In genomic region chr12:9644985-9645531, GRCh38 we compare ENCODE assay signal across 16 cellular contexts. TPM values are rescaled to one million over a fixed set of nuclear protein-coding genes. Genes with fewer than 3 reads are reported as not detected.
DNase-seq lines count a peak whose midpoint lies in the region; ATAC-seq lines count a peak whose summit lies in the region.
"Not testable (repeated sequence)": the region's sequence is repeated elsewhere in the genome, so short reads cannot be mapped to it uniquely, and the experiment has no call there.
"Had no signal": no experiment of that assay in that cellular context is flagged by ENCODE, and none has a peak within 500 bp of the region (broad histone marks: within the 10 kb centered on the region; RNA-seq: fewer than 3 reads in every experiment).

No MANE protein-coding gene starts in this region.

- DNase-seq in Caki2 (ENCODE audit: low read depth) = peak; percentile 25
- DNase-seq in M059J (ENCODE audit: low read depth) = peak; percentile 21
- DNase-seq in activated CD8-positive, alpha-beta memory T cell treated with anti-CD3 and anti-CD28 coated beads, Interleukin-2, amount 10 ng/mL, durations not matched to agents 7 days and 5 days; activated naive CD8-positive, alpha-beta T cell treated with anti-CD3 and anti-CD28 coated beads for 36 hours; epithelial cell of prostate (ENCODE audit: low read depth, low spot score); memory B cell (ENCODE audit: low spot score in 2 of 2); stimulated activated naive B cell treated with anti-CD40 and anti-IgM and Interleukin-4, amounts not matched to agents 10 μg/mL and 1 μg/mL and 100 μg/mL, for 72 hours: not testable (repeated sequence)

- peaks cover 32% of the 10 kb centered on the region for H3K36me3 Mint-ChIP-seq in T-helper 1 cell treated with Interleukin-12 subunit alpha and Interleukin-12 subunit beta and Interleukin-4 antibody, amounts not matched to agents 30 μg/mL and 1 μg/mL, for 36 hours (ENCODE audit: low read depth)
- H3K36me3 Mint-ChIP-seq in activated CD8-positive, alpha-beta memory T cell treated with anti-CD3 and anti-CD28 coated beads, Interleukin-2, amount 10 ng/mL, durations not matched to agents 7 days and 5 days = peaks cover 65% of the 10 kb centered on the region
- H3K36me3 Mint-ChIP-seq in activated naive CD8-positive, alpha-beta T cell treated with anti-CD3 and anti-CD28 coated beads for 36 hours = peaks cover 64% of the 10 kb centered on the region
- not testable (repeated sequence) for H3K36me3 Mint-ChIP-seq in memory B cell
- peaks cover 14 to 35% of the 10 kb centered on the region in 2 donors for H3K36me3 Mint-ChIP-seq in stimulated activated naive B cell treated with anti-CD40 and anti-IgM and Interleukin-4, amounts not matched to agents 10 μg/mL and 1 μg/mL and 100 μg/mL, for 72 hours

- in situ Hi-C loops in Caki2 (cut with HindIII; ENCODE audit: low pct_unique_long_range_greater_than_20kb, low sequenced_read_pairs) = not testable (repeated sequence)

- H3K27me3 Mint-ChIP-seq in T-helper 1 cell treated with Interleukin-12 subunit alpha and Interleukin-12 subunit beta and Interleukin-4 antibody, amounts not matched to agents 30 μg/mL and 1 μg/mL, for 36 hours (ENCODE audit: low read depth); activated CD8-positive, alpha-beta memory T cell treated with anti-CD3 and anti-CD28 coated beads, Interleukin-2, amount 10 ng/mL, durations not matched to agents 7 days and 5 days; activated naive CD8-positive, alpha-beta T cell treated with anti-CD3 and anti-CD28 coated beads for 36 hours; memory B cell; stimulated activated naive B cell treated with anti-CD40 and anti-IgM and Interleukin-4, amounts not matched to agents 10 μg/mL and 1 μg/mL and 100 μg/mL, for 72 hours: not testable (repeated sequence)

- CTCF ChIA-PET in activated CD8-positive, alpha-beta memory T cell treated with anti-CD3 and anti-CD28 coated beads, Interleukin-2, amount 10 ng/mL, durations not matched to agents 7 days and 5 days (lab: Charles Lee) = interaction anchor here (3.6 kb wide), 1 partner anchor 10 kb away, joined by 15 read pairs; no protein-coding TSS in a partner anchor

- H3K4me1 Mint-ChIP-seq in T-helper 1 cell treated with Interleukin-12 subunit alpha and Interleukin-12 subunit beta and Interleukin-4 antibody, amounts not matched to agents 30 μg/mL and 1 μg/mL, for 36 hours (ENCODE audit: low read depth) = peaks cover 42% of the 10 kb centered on the region
- H3K4me1 Mint-ChIP-seq in activated CD8-positive, alpha-beta memory T cell treated with anti-CD3 and anti-CD28 coated beads, Interleukin-2, amount 10 ng/mL, durations not matched to agents 7 days and 5 days = peaks cover 50% of the 10 kb centered on the region
- peaks cover 50% of the 10 kb centered on the region for H3K4me1 Mint-ChIP-seq in activated naive CD8-positive, alpha-beta T cell treated with anti-CD3 and anti-CD28 coated beads for 36 hours
- H3K4me1 Mint-ChIP-seq in memory B cell = peaks cover 32% of the 10 kb centered on the region
- peaks cover 30 to 50% of the 10 kb centered on the region in 2 donors for H3K4me1 Mint-ChIP-seq in stimulated activated naive B cell treated with anti-CD40 and anti-IgM and Interleukin-4, amounts not matched to agents 10 μg/mL and 1 μg/mL and 100 μg/mL, for 72 hours

- not testable (repeated sequence) for ATAC-seq in activated CD8-positive, alpha-beta memory T cell treated with anti-CD3 and anti-CD28 coated beads, Interleukin-2, amount 10 ng/mL, durations not matched to agents 7 days and 5 days; memory B cell (ENCODE audit: low read depth); stimulated activated naive B cell treated with anti-CD40 and anti-IgM and Interleukin-4, amounts not matched to agents 10 μg/mL and 1 μg/mL and 100 μg/mL, for 72 hours (replicated peaks)

- peak overlapping the region; percentile 32 for H3K27ac ChIP-seq in epithelial cell of prostate

- peak overlapping the region; percentile 55 for H3K27ac Mint-ChIP-seq in T-helper 1 cell treated with Interleukin-12 subunit alpha and Interleukin-12 subunit beta and Interleukin-4 antibody, amounts not matched to agents 30 μg/mL and 1 μg/mL, for 36 hours
- peak overlapping the region; percentile 75 for H3K27ac Mint-ChIP-seq in activated CD8-positive, alpha-beta memory T cell treated with anti-CD3 and anti-CD28 coated beads, Interleukin-2, amount 10 ng/mL, durations not matched to agents 7 days and 5 days
- peak overlapping the region; percentile 85 for H3K27ac Mint-ChIP-seq in activated naive CD8-positive, alpha-beta T cell treated with anti-CD3 and anti-CD28 coated beads for 36 hours
- peak overlapping the region; percentile 84 for H3K27ac Mint-ChIP-seq in memory B cell
- H3K27ac Mint-ChIP-seq in stimulated activated naive B cell treated with anti-CD40 and anti-IgM and Interleukin-4, amounts not matched to agents 10 μg/mL and 1 μg/mL and 100 μg/mL, for 72 hours = peak overlapping the region; percentile 73

- H3K9me3 Mint-ChIP-seq in T-helper 1 cell treated with Interleukin-12 subunit alpha and Interleukin-12 subunit beta and Interleukin-4 antibody, amounts not matched to agents 30 μg/mL and 1 μg/mL, for 36 hours = peaks cover 19% of the 10 kb centered on the region
- peaks cover 11% of the 10 kb centered on the region for H3K9me3 Mint-ChIP-seq in activated CD8-positive, alpha-beta memory T cell treated with anti-CD3 and anti-CD28 coated beads, Interleukin-2, amount 10 ng/mL, durations not matched to agents 7 days and 5 days (ENCODE audit: low read depth)
- peaks cover 27% of the 10 kb centered on the region for H3K9me3 Mint-ChIP-seq in activated naive CD8-positive, alpha-beta T cell treated with anti-CD3 and anti-CD28 coated beads for 36 hours
- H3K9me3 Mint-ChIP-seq in memory B cell = not testable (repeated sequence)
- H3K9me3 Mint-ChIP-seq in stimulated activated naive B cell treated with anti-CD40 and anti-IgM and Interleukin-4, amounts not matched to agents 10 μg/mL and 1 μg/mL and 100 μg/mL, for 72 hours = peaks cover 9 to 18% of the 10 kb centered on the region in 2 donors

- not testable (repeated sequence) for H3K4me3 Mint-ChIP-seq in T-helper 1 cell treated with Interleukin-12 subunit alpha and Interleukin-12 subunit beta and Interleukin-4 antibody, amounts not matched to agents 30 μg/mL and 1 μg/mL, for 36 hours; stimulated activated naive B cell treated with anti-CD40 and anti-IgM and Interleukin-4, amounts not matched to agents 10 μg/mL and 1 μg/mL and 100 μg/mL, for 72 hours
- peak overlapping the region; percentile 44 for H3K4me3 Mint-ChIP-seq in activated CD8-positive, alpha-beta memory T cell treated with anti-CD3 and anti-CD28 coated beads, Interleukin-2, amount 10 ng/mL, durations not matched to agents 7 days and 5 days
- H3K4me3 Mint-ChIP-seq in activated naive CD8-positive, alpha-beta T cell treated with anti-CD3 and anti-CD28 coated beads for 36 hours = peak overlapping the region; percentile 48
- peak overlapping the region; percentile 70 for H3K4me3 Mint-ChIP-seq in memory B cell

RNA-seq across cellular contexts. Expression of gene CLEC2D, which starts 24.5 kb away (rescaled TPM):
- total RNA-seq in Caki2 (2014; rRNA removed; shearing (Covaris generic); ENCODE audit: low replicate concordance) = 1.6 and 1.8 TPM in 2 replicates
- 0.07 and 3.5 TPM in 2 replicates for total RNA-seq in M059J (2014; rRNA removed; shearing (Covaris generic))
- 100 to 1,000 TPM; 355 to 385 TPM for total RNA-seq in activated CD8-positive, alpha-beta memory T cell treated with anti-CD3 and anti-CD28 coated beads, Interleukin-2, amount 10 ng/mL, durations not matched to agents 7 days and 5 days
- total RNA-seq in activated naive CD8-positive, alpha-beta T cell treated with anti-CD3 and anti-CD28 coated beads for 36 hours = 100 to 1,000 TPM; 270 to 290 TPM

RNA-seq across cellular contexts. Expression of gene KLRB1, which starts 37.3 kb away (rescaled TPM):
- total RNA-seq in Caki2 (2014; rRNA removed; shearing (Covaris generic); ENCODE audit: low replicate concordance) = not detected in 2 replicates
- not detected in 2 replicates for total RNA-seq in M059J (2014; rRNA removed; shearing (Covaris generic))
- total RNA-seq in activated CD8-positive, alpha-beta memory T cell treated with anti-CD3 and anti-CD28 coated beads, Interleukin-2, amount 10 ng/mL, durations not matched to agents 7 days and 5 days = 10 to 100 TPM; 13.0 to 30.2 TPM
- total RNA-seq in activated naive CD8-positive, alpha-beta T cell treated with anti-CD3 and anti-CD28 coated beads for 36 hours = not detected
- total RNA-seq: astrocyte, endothelial cell of umbilical vein, hepatocyte, HT-29, mesothelial cell of epicardium, osteocyte, renal cortical epithelial cell, SJCRH30 had no signal

Comparison
In these comparisons a context has a peak if more than half of its experiments do, and no peak if none do; other contexts are left out.
1. RNA of gene CLEC2D, which starts 24.5 kb away (total RNA-seq): 355 to 385 TPM in activated CD8-positive, alpha-beta memory T cell treated with anti-CD3 and anti-CD28 coated beads, Interleukin-2, amount 10 ng/mL, durations not matched to agents 7 days and 5 days and 270 to 290 TPM in activated naive CD8-positive, alpha-beta T cell treated with anti-CD3 and anti-CD28 coated beads for 36 hours; 0.07 to 3.5 TPM in M059J and 1.6 to 1.8 TPM in Caki2; every median in the first group is over 10 times any median in the second.
2. RNA of gene KLRB1, which starts 37.3 kb away (total RNA-seq): 13.0 to 30.2 TPM in activated CD8-positive, alpha-beta memory T cell treated with anti-CD3 and anti-CD28 coated beads, Interleukin-2, amount 10 ng/mL, durations not matched to agents 7 days and 5 days; not detected in activated naive CD8-positive, alpha-beta T cell treated with anti-CD3 and anti-CD28 coated beads for 36 hours, not detected in Caki2 and not detected in M059J; every median in the first group is over 10 times any median in the second.
3. Peak in every context shown above with its lines, with median percentiles within 50 percentile points of each other: H3K27ac Mint-ChIP-seq.